In the genomic region with DNA sequence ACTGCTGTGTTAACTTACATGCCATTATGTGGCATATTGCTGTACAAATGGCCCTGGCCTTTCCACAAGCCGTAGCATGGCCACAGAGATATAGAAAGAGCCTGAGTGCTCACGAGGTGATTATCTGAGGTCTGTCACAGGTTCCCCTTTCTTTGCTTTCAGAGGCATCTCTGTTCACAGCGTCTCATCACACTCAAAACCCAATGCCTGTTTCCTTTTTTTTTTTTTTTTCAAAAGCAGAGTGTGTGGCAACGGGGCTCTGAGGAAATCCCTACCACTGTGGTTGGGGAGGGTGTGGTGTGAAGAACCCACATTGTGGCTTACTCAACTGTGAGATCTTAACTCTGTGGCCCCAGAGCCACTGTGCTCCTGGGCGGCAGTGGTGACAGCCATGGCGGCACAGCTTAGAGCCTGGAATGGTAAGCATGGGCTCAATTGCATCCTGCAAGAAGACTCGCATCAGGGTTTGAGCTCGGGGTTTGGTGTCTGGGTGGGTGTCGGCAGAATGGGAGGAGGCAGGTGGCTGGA, we compare ENCODE assay signal across 9 cellular contexts. TPM values are rescaled to one million over a fixed set of nuclear protein-coding genes. Genes with fewer than 3 reads are reported as not detected.
DNase-seq lines count a peak whose midpoint lies in the region; ATAC-seq and TF ChIP-seq lines count a peak whose summit lies in the region.
"Had no signal": no experiment of that assay in that cellular context is flagged by ENCODE, and none has a peak within 500 bp of the region (broad histone marks: within the 10 kb centered on the region; RNA-seq: fewer than 3 reads in every experiment).

No MANE protein-coding gene starts in this region.

- H3K27me3 ChIP-seq in left ventricle myocardium inferior (ENCODE audit: low read depth) (no peaks in the 10 kb centered on the region), right cardiac atrium (ENCODE audit: control insufficient read depth, insufficient read depth) (no peaks in the 10 kb centered on the region), neural progenitor cell (no peaks in the 10 kb centered on the region)

- WGBS in right cardiac atrium, result 78% methylated on average over 9 of the region's 9 CpGs

- H3K9ac ChIP-seq in neural progenitor cell, result no peak overlapping the region

- H3K4me2 ChIP-seq in neural progenitor cell, result no peak overlapping the region

- DNase-seq in Right ventricle myocardium superior, result no peak
- DNase-seq in left ventricle myocardium inferior, result no peak
- DNase-seq in activated CD4-positive, alpha-beta T cell treated with anti-CD3 and anti-CD28 coated beads, Interleukin-2, amount 50 U/mL, for 1 hour, result peak; percentile 60
- DNase-seq in right cardiac atrium, result peak in 2 of 3 donors; percentile 50 to 57
- DNase-seq in EL, result no peak
- DNase-seq in neural progenitor cell (ENCODE audit: low spot score), result no peak

- peaks cover 5% of the 10 kb centered on the region for H3F3A ChIP-seq in neural progenitor cell (ENCODE audit: low read depth)

- peaks cover 8% of the 10 kb centered on the region for H3K27me3 Mint-ChIP-seq in stimulated activated memory B cell treated with anti-CD40 and anti-IgM and Interleukin-4, amounts not matched to agents 10 μg/mL and 1 μg/mL and 100 μg/mL, for 72 hours
- H3K27me3 Mint-ChIP-seq in neural progenitor cell (ENCODE audit: insufficient read depth, low read depth), result peaks cover 11% of the 10 kb centered on the region

- intact Hi-C loops in Right ventricle myocardium superior (cut with DNase I), result no loop called here
- intact Hi-C loops in left ventricle myocardium inferior (cut with micrococcal nuclease), result no loop called here
- intact Hi-C loops in right cardiac atrium (cut with DNase I), result no loop called here

- peaks cover 50% of the 10 kb centered on the region for H3K4me1 Mint-ChIP-seq in stimulated activated memory B cell treated with anti-CD40 and anti-IgM and Interleukin-4, amounts not matched to agents 10 μg/mL and 1 μg/mL and 100 μg/mL, for 72 hours
- peaks cover 25% of the 10 kb centered on the region for H3K4me1 Mint-ChIP-seq in neural progenitor cell

- H3K36me3 ChIP-seq in left ventricle myocardium inferior (no peaks in the 10 kb centered on the region), neural progenitor cell (no peaks in the 10 kb centered on the region)

- H3K79me2 ChIP-seq in neural progenitor cell (ENCODE audit: low read depth), result no peaks in the 10 kb centered on the region

- peak; percentile 57 for ATAC-seq in Right ventricle myocardium superior (ENCODE audit: poor library complexity)
- ATAC-seq in HG03460 (IDR thresholded peaks at IDR 0.05; ENCODE audit: unreplicated experiment), result peak; percentile 72
- ATAC-seq in right cardiac atrium, result peak; percentile 68 to 70
- ATAC-seq in stimulated activated memory B cell treated with anti-CD40 and anti-IgM and Interleukin-4, amounts not matched to agents 10 μg/mL and 1 μg/mL and 100 μg/mL, for 72 hours, result peak; percentile 95

- no peak overlapping the region for H3K4me3 ChIP-seq in left ventricle myocardium inferior
- no peak overlapping the region for H3K4me3 ChIP-seq in right cardiac atrium (ENCODE audit: low read length)
- no peak overlapping the region for H3K4me3 ChIP-seq in neural progenitor cell

- no peaks in the 10 kb centered on the region for H4K20me1 ChIP-seq in neural progenitor cell (ENCODE audit: low read depth)

- H3K9me3 ChIP-seq in left ventricle myocardium inferior (replicated peaks) (no peaks in the 10 kb centered on the region), right cardiac atrium (ENCODE audit: control insufficient read depth, low read length) (no peaks in the 10 kb centered on the region), neural progenitor cell (ENCODE audit: low read depth) (no peaks in the 10 kb centered on the region)

- H3K36me3 Mint-ChIP-seq in stimulated activated memory B cell treated with anti-CD40 and anti-IgM and Interleukin-4, amounts not matched to agents 10 μg/mL and 1 μg/mL and 100 μg/mL, for 72 hours, result no peaks in the 10 kb centered on the region
- H3K36me3 Mint-ChIP-seq in neural progenitor cell, result peaks cover 2% of the 10 kb centered on the region

- H3K4me1 ChIP-seq in left ventricle myocardium inferior (peaks cover 11% of the 10 kb centered on the region), right cardiac atrium (ENCODE audit: control insufficient read depth, insufficient read depth, low read length) (peaks cover 4% of the 10 kb centered on the region), neural progenitor cell (no peaks in the 10 kb centered on the region)

- H3K27ac ChIP-seq in left ventricle myocardium inferior (replicated peaks), result no peak overlapping the region
- H3K27ac ChIP-seq in right cardiac atrium (ENCODE audit: low read length), result no peak overlapping the region
- H3K27ac ChIP-seq in neural progenitor cell, result no peak overlapping the region
- H3K27ac ChIP-seq: VCaP had no signal

- TF ChIP-seq CTCF in left ventricle myocardium inferior (IDR thresholded peaks at IDR 0.05; ENCODE audit: borderline replicate concordance), result no peak
- TF ChIP-seq CTCF in neural progenitor cell (IDR thresholded peaks at IDR 0.05), result no peak

- peak overlapping the region; percentile 37 for H3K27ac Mint-ChIP-seq in stimulated activated memory B cell treated with anti-CD40 and anti-IgM and Interleukin-4, amounts not matched to agents 10 μg/mL and 1 μg/mL and 100 μg/mL, for 72 hours
- H3K27ac Mint-ChIP-seq in neural progenitor cell, result no peak overlapping the region

- peak overlapping the region; percentile 70 for H3K4me3 Mint-ChIP-seq in stimulated activated memory B cell treated with anti-CD40 and anti-IgM and Interleukin-4, amounts not matched to agents 10 μg/mL and 1 μg/mL and 100 μg/mL, for 72 hours
- H3K4me3 Mint-ChIP-seq in neural progenitor cell, result no peak overlapping the region

- H3K9me3 Mint-ChIP-seq in stimulated activated memory B cell treated with anti-CD40 and anti-IgM and Interleukin-4, amounts not matched to agents 10 μg/mL and 1 μg/mL and 100 μg/mL, for 72 hours, result no peaks in the 10 kb centered on the region
- peaks cover 9% of the 10 kb centered on the region for H3K9me3 Mint-ChIP-seq in neural progenitor cell

- H2AFZ ChIP-seq in neural progenitor cell (replicated peaks), result no peak overlapping the region

RNA-seq across cellular contexts. Expression of gene RTL5, which starts 30.8 kb away (rescaled TPM):
- total RNA-seq in Right ventricle myocardium superior (2.4 TPM), left ventricle myocardium inferior (2.6 TPM), right cardiac atrium (1 to 10 TPM; 3.0 to 5.7 (median 4.2) TPM), neural progenitor cell (ENCODE audit: low replicate concordance) (1.0 and 1.9 TPM in 2 replicates)
- polyA plus RNA-seq in right cardiac atrium, result 2.7 TPM

Comparison
In these comparisons a context has a peak if more than half of its experiments do, and no peak if none do; other contexts are left out.
1. DNase-seq: peak in activated CD4-positive, alpha-beta T cell treated with anti-CD3 and anti-CD28 coated beads, Interleukin-2, amount 50 U/mL, for 1 hour (single experiment) and right cardiac atrium (2 of 3); none in Right ventricle myocardium superior (single experiment), left ventricle myocardium inferior (single experiment), EL (single experiment) and neural progenitor cell (single experiment).
2. Peak in every context shown above with its lines, with median percentiles within 50 percentile points of each other: ATAC-seq.